23 cellular contexts compared by ENCODE assay signal in genomic region chr16:13913374-13914292, GRCh38. TPM values are rescaled to one million over a fixed set of nuclear protein-coding genes. Genes with fewer than 3 reads are reported as not detected.
A peak's percentile ranks its signal among the peaks of the same experiment; 100 is the strongest.
DNase-seq lines count a peak whose midpoint lies in the region; ATAC-seq and TF ChIP-seq lines count a peak whose summit lies in the region.
"Had no signal": no experiment of that assay in that cellular context is flagged by ENCODE, and none has a peak within 500 bp of the region (broad histone marks: within the 10 kb centered on the region; RNA-seq: fewer than 3 reads in every experiment).

No MANE protein-coding gene starts in this region.

- DNase-seq in MM.1S, result peak; percentile 35
- no peak for DNase-seq in SK-N-MC (ENCODE audit: low read depth, low spot score)
- DNase-seq in left lobe of liver (ENCODE audit: low spot score), result peak; percentile 83
- no peak for DNase-seq in psoas muscle
- DNase-seq: BE2C; DMS153; DND-41; H9; KBM-7; NCI-H1092; NCI-H1436; NCI-H187; NCI-H2081 treated with DMSO at 0.1 percent for 48 hours; NCI-H2171 treated with DMSO at 0.1 percent for 48 hours; NCI-H524; NCI-H774; NK-92 treated with Interleukin-12 subunit alpha and Interleukin-12 subunit beta, amount 100 ng/mL, for 24 hours; PC-9; SHP77 had no signal

- ATAC-seq in left lobe of liver (peak; percentile 77), psoas muscle (peak in 3 of 4 donors; percentile 22 to 59 (median 36)), HG03280 (IDR thresholded peaks at IDR 0.05; ENCODE audit: unreplicated experiment) (no peak), GM19452 (IDR thresholded peaks at IDR 0.05; ENCODE audit: unreplicated experiment) (no peak), GM21447 (IDR thresholded peaks at IDR 0.05; ENCODE audit: unreplicated experiment) (no peak)
- ATAC-seq: GM23338 had no signal

- no peak for TF ChIP-seq CTCF in MM.1S (IDR thresholded peaks at IDR 0.05; ENCODE audit: low read length)
- TF ChIP-seq CTCF in psoas muscle (IDR thresholded peaks at IDR 0.05), result no peak

- WGBS in psoas muscle, 3 donors, result 45 to 63% (median 49%) methylated on average over 7 of the region's 7 CpGs

- H3K27me3 ChIP-seq in MM.1S (replicated peaks; ENCODE audit: insufficient read depth, low read length) (no peaks in the 10 kb centered on the region), psoas muscle (ENCODE audit: insufficient read depth in 3 of 3, low read length in 2 of 3) (no peaks in the 10 kb centered on the region)

- H3F3A ChIP-seq in MM.1S (ENCODE audit: insufficient read depth, low read length), result peaks cover 17% of the 10 kb centered on the region; the same call in 1 of the 2 replicates

- no peaks in the 10 kb centered on the region for H4K20me1 ChIP-seq in MM.1S (ENCODE audit: insufficient read depth, low read length)

- intact Hi-C loops in psoas muscle (cut with DNase I), result no loop called here

- H2AFZ ChIP-seq in MM.1S (ENCODE audit: low read length), result no peak overlapping the region
- H2AFZ ChIP-seq: GM23338, PC-9 had no signal

- H3K4me1 ChIP-seq in MM.1S (ENCODE audit: low read length) (peaks cover 19% of the 10 kb centered on the region), psoas muscle (peaks cover 10% of the 10 kb centered on the region)
- H3K4me1 ChIP-seq: BE2C had no signal

- no peaks in the 10 kb centered on the region for H3K36me3 ChIP-seq in MM.1S (replicated peaks; ENCODE audit: insufficient read depth, low read length)
- no peaks in the 10 kb centered on the region for H3K36me3 ChIP-seq in SK-N-MC (ENCODE audit: insufficient read depth, low read length)
- H3K36me3 ChIP-seq in psoas muscle (ENCODE audit: insufficient read depth in 1 of 2, low read depth in 1 of 2), result no peaks in the 10 kb centered on the region
- H3K36me3 ChIP-seq: BE2C had no signal

- H3K9ac ChIP-seq in MM.1S (ENCODE audit: low read length) (no peak overlapping the region), SK-N-MC (ENCODE audit: insufficient read length) (no peak overlapping the region)

- H3K4me2 ChIP-seq in MM.1S (ENCODE audit: low read depth, low read length), result peak overlapping the region; percentile 2
- H3K4me2 ChIP-seq: GM23338, PC-9 had no signal

- no peaks in the 10 kb centered on the region for H3K9me3 ChIP-seq in MM.1S (replicated peaks; ENCODE audit: insufficient read depth, low read length)
- no peaks in the 10 kb centered on the region; the same call in 1 of the 2 replicates for H3K9me3 ChIP-seq in SK-N-MC (ENCODE audit: low read depth, low read length)
- H3K9me3 ChIP-seq in psoas muscle, result no peaks in the 10 kb centered on the region
- H3K9me3 ChIP-seq: BE2C had no signal

- H3K9me2 ChIP-seq in MM.1S (replicated peaks; ENCODE audit: insufficient read depth, low read length), result no peaks in the 10 kb centered on the region

- H3K4me3 ChIP-seq in MM.1S (ENCODE audit: low read length) (no peak overlapping the region), SK-N-MC (no peak overlapping the region), psoas muscle (no peak overlapping the region)
- H3K4me3 ChIP-seq: GM23338, PC-9 had no signal

- no peaks in the 10 kb centered on the region for H3K79me2 ChIP-seq in MM.1S (ENCODE audit: low read length)

- H3K27ac ChIP-seq in MM.1S (ENCODE audit: low read length) (peak overlapping the region; percentile 10; the same call in 1 of the 2 replicates), SK-N-MC (0 out of 2 replicates have a peak overlapping the region, but pooled peaks have one; percentile 15), psoas muscle (no peak overlapping the region)
- H3K27ac ChIP-seq: PC-9 had no signal

RNA-seq across cellular contexts. Expression of gene ERCC4, which starts 6.3 kb away (rescaled TPM):
- total RNA-seq in left lobe of liver, result 5.2 TPM
- 10 to 100 TPM in 1 of 4 donors, 1 to 10 TPM in 3; 6.8 to 10.8 (median 8.8) TPM for total RNA-seq in psoas muscle
- polyA plus RNA-seq in psoas muscle, result 1 to 10 TPM; 2.4 to 8.7 (median 2.5) TPM

Comparison
In these comparisons a context has a peak if more than half of its experiments do, and no peak if none do; other contexts are left out.
1. DNase-seq: peak in MM.1S (single experiment) and left lobe of liver (single experiment); none in SK-N-MC (single experiment) and psoas muscle (0 of 2).
2. ATAC-seq: peak in left lobe of liver (single experiment) and psoas muscle (3 of 4); none in HG03280 (single experiment), GM19452 (single experiment) and GM21447 (single experiment).